8 cellular contexts compared by ENCODE assay signal in genomic region chr1:234969630-234970370, GRCh38.
DNase-seq lines count a peak whose midpoint lies in the region; ATAC-seq and TF ChIP-seq lines count a peak whose summit lies in the region.

No MANE protein-coding gene starts in this region.

- no peaks in the 10 kb centered on the region for H3K9me3 ChIP-seq in CD4-positive, CD25-positive, alpha-beta regulatory T cell (ENCODE audit: control insufficient read depth in 2 of 2, low read length in 2 of 2)
- H3K9me3 ChIP-seq in ascending aorta (no peaks in the 10 kb centered on the region), PC-9 (ENCODE audit: insufficient read depth, low read depth) (no peaks in the 10 kb centered on the region)

- no peaks in the 10 kb centered on the region for H3K36me3 ChIP-seq in CD4-positive, CD25-positive, alpha-beta regulatory T cell (ENCODE audit: control insufficient read depth, insufficient read depth, low read length)
- H3K36me3 ChIP-seq in ascending aorta, result no peaks in the 10 kb centered on the region
- H3K36me3 ChIP-seq in PC-9 (ENCODE audit: low read depth), result no peaks in the 10 kb centered on the region

- H3K36me3 Mint-ChIP-seq in CD4-positive, CD25-positive, alpha-beta regulatory T cell, result peaks cover 4% of the 10 kb centered on the region

- peaks cover 32% of the 10 kb centered on the region for H3F3A ChIP-seq in PC-9 (ENCODE audit: insufficient read depth, low read depth)

- no peak for ATAC-seq in CD4-positive, CD25-positive, alpha-beta regulatory T cell (ENCODE audit: low read depth in 2 of 2)
- ATAC-seq in GM18907 (IDR thresholded peaks at IDR 0.05; ENCODE audit: unreplicated experiment) (no peak), HG03460 (IDR thresholded peaks at IDR 0.05; ENCODE audit: unreplicated experiment) (no peak)

- intact Hi-C loops in ascending aorta (cut with DNase I) (loop anchor here (2.0 kb wide), 1 partner anchor 53 kb away; no protein-coding TSS in a partner anchor), PC-9 (cut with micrococcal nuclease; ENCODE audit: unreplicated experiment) (no loop called here)

- peaks cover 36% of the 10 kb centered on the region for H3K4me1 ChIP-seq in CD4-positive, CD25-positive, alpha-beta regulatory T cell (ENCODE audit: control insufficient read depth, insufficient read depth, low read length, poor library complexity, severe bottlenecking)
- H3K4me1 ChIP-seq in ascending aorta, result peaks cover 19 to 34% of the 10 kb centered on the region in 2 donors
- peaks cover 62% of the 10 kb centered on the region for H3K4me1 ChIP-seq in PC-9 (replicated peaks; ENCODE audit: insufficient read depth)

- no peaks in the 10 kb centered on the region for H4K20me1 ChIP-seq in PC-9 (ENCODE audit: insufficient read depth)

- no peaks in the 10 kb centered on the region for H3K27me3 ChIP-seq in CD4-positive, CD25-positive, alpha-beta regulatory T cell (ENCODE audit: control insufficient read depth, insufficient read depth, low read length)
- H3K27me3 ChIP-seq in ascending aorta (no peaks in the 10 kb centered on the region), PC-9 (ENCODE audit: insufficient read depth, low read depth) (no peaks in the 10 kb centered on the region)

- H3K4me3 ChIP-seq in CD4-positive, CD25-positive, alpha-beta regulatory T cell (ENCODE audit: low read depth, low read length), result no peak overlapping the region
- H3K4me3 ChIP-seq in ascending aorta, result peak overlapping the region; percentile 46 to 48
- peak overlapping the region; percentile 30 for H3K4me3 ChIP-seq in skeletal muscle cell (ENCODE audit: low read depth, low read length)
- no peak overlapping the region for H3K4me3 ChIP-seq in PC-9

- H3K27ac Mint-ChIP-seq in CD4-positive, CD25-positive, alpha-beta regulatory T cell, result peak overlapping the region in 2 of 3 donors; percentile 9 to 36

- H3K79me2 ChIP-seq in PC-9 (ENCODE audit: low read depth), result no peaks in the 10 kb centered on the region

- CTCF ChIA-PET in PC-9 (lab: Charles Lee), result no interaction called here

- no peak for DNase-seq in CD4-positive, CD25-positive, alpha-beta regulatory T cell
- DNase-seq in NCI-H1417 treated with DMSO at 0.1 percent for 48 hours (lab: John Stamatoyannopoulos, UW) (peak; percentile 48), ascending aorta (ENCODE audit: low spot score in 2 of 2) (peak in 1 of 2 donors; percentile 73), hippocampal formation (lab: John Stamatoyannopoulos, UW) (peak; percentile 61 to 62), skeletal muscle cell (ENCODE audit: low read depth) (peak; percentile 71), PC-9 (no peak)

- TF ChIP-seq CTCF in ascending aorta (IDR thresholded peaks at IDR 0.05) (no peak), PC-9 (conservative IDR thresholded peaks at IDR 0.05) (no peak)

- H3K4me3 Mint-ChIP-seq in CD4-positive, CD25-positive, alpha-beta regulatory T cell, result no peak overlapping the region

- H3K9me2 ChIP-seq in PC-9 (ENCODE audit: insufficient read depth), result no peaks in the 10 kb centered on the region

- H3K4me1 Mint-ChIP-seq in CD4-positive, CD25-positive, alpha-beta regulatory T cell, result peaks cover 17 to 43% (median 35%) of the 10 kb centered on the region in 4 donors

- POLR2A ChIA-PET in PC-9 (lab: Charles Lee; ENCODE audit: unreplicated experiment), result interaction anchor here (0.5 to 0.6 kb wide), 3 partner anchors 193 to 933 kb away, joined by 3 to 30 read pairs (median 4); no protein-coding TSS in a partner anchor

- H3K4me2 ChIP-seq in PC-9, result no peak overlapping the region

- H2AFZ ChIP-seq in PC-9, result no peak overlapping the region

- H3K9me3 Mint-ChIP-seq in CD4-positive, CD25-positive, alpha-beta regulatory T cell, result no peaks in the 10 kb centered on the region

- no peak overlapping the region for H3K27ac ChIP-seq in CD4-positive, CD25-positive, alpha-beta regulatory T cell (ENCODE audit: insufficient read depth, low read length, poor library complexity, severe bottlenecking)
- H3K27ac ChIP-seq in ascending aorta (peak overlapping the region; percentile 80 to 89), PC-9 (no peak overlapping the region)

- H3K27me3 Mint-ChIP-seq in CD4-positive, CD25-positive, alpha-beta regulatory T cell, result peaks cover 4% of the 10 kb centered on the region

- no TSS peak for BruUV-seq in PC-9 (replicated peaks; lab: Mats Ljungman, UMichigan)

Comparison
In these comparisons a context has a peak if more than half of its experiments do, and no peak if none do; other contexts are left out.
1. DNase-seq: peak in NCI-H1417 treated with DMSO at 0.1 percent for 48 hours (single experiment), hippocampal formation (2 of 2) and skeletal muscle cell (single experiment); none in CD4-positive, CD25-positive, alpha-beta regulatory T cell (0 of 3) and PC-9 (0 of 2).
2. H3K27ac ChIP-seq: peak in ascending aorta (2 of 2); none in CD4-positive, CD25-positive, alpha-beta regulatory T cell (single experiment) and PC-9 (single experiment).
3. H3K4me3 ChIP-seq: peak in ascending aorta (2 of 2) and skeletal muscle cell (single experiment); none in CD4-positive, CD25-positive, alpha-beta regulatory T cell (single experiment) and PC-9 (single experiment).